In the genomic region with DNA sequence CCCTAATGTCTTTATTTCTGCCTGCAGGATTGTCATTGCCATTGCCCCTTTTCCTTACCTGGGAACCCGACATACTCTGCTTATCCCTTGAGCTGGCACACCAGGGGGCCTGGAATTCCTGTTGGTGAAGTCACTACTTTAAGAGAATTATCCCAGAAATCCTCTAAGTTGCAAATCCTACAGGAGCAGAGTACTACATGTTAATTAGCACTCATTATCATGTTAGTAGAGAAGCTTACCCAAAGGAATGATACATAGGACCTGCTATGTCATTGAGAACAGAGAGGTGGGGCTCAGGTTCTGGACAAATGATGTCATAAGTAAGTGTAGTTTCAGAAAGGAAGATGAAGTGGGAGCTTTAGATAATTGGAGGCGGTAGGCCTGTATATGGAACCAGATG, we compare ENCODE assay signal across 23 cellular contexts. TPM values are rescaled to one million over a fixed set of nuclear protein-coding genes. Genes with fewer than 3 reads are reported as not detected.
A peak's percentile ranks its signal among the peaks of the same experiment; 100 is the strongest.
DNase-seq lines count a peak whose midpoint lies in the region; TF ChIP-seq lines count a peak whose summit lies in the region.
"Had no signal": no experiment of that assay in that cellular context is flagged by ENCODE, and none has a peak within 500 bp of the region (broad histone marks: within the 10 kb centered on the region; RNA-seq: fewer than 3 reads in every experiment).

No MANE protein-coding gene starts in this region.

- intact Hi-C loops in esophagus squamous epithelium (cut with DNase I), result no loop called here

- H4K20me1 ChIP-seq in osteoblast (ENCODE audit: insufficient read depth, low read length), result no peaks in the 10 kb centered on the region

- peaks cover 6% of the 10 kb centered on the region for H3K79me2 ChIP-seq in osteoblast (ENCODE audit: insufficient read depth, low read length)

- H2AFZ ChIP-seq in osteoblast (ENCODE audit: low read length), result no peak overlapping the region

- H3K4me1 ChIP-seq in esophagus squamous epithelium, result peaks cover 0 to 9% (median 0%) of the 10 kb centered on the region in 3 donors
- peaks cover 36% of the 10 kb centered on the region for H3K4me1 ChIP-seq in osteoblast (ENCODE audit: insufficient read depth, low read length)
- H3K4me1 ChIP-seq: sigmoid colon, testis had no signal

- 94% methylated on average over 1 to 2 of the region's 2 CpGs for WGBS in esophagus squamous epithelium, 2 donors

- H3K4me2 ChIP-seq in osteoblast (ENCODE audit: insufficient read depth, low read length), result no peak overlapping the region

- H3K27me3 ChIP-seq in H7 (ENCODE audit: control insufficient read depth, insufficient read depth, low read length), result no peaks in the 10 kb centered on the region
- no peaks in the 10 kb centered on the region for H3K27me3 ChIP-seq in esophagus squamous epithelium
- no peaks in the 10 kb centered on the region for H3K27me3 ChIP-seq in osteoblast (ENCODE audit: insufficient read depth, low read length)
- H3K27me3 ChIP-seq: sigmoid colon, testis had no signal

- no peak overlapping the region for H3K4me3 ChIP-seq in H7 (ENCODE audit: insufficient read depth, low read depth, low read length)
- no peak overlapping the region for H3K4me3 ChIP-seq in esophagus squamous epithelium
- H3K4me3 ChIP-seq in osteoblast (ENCODE audit: insufficient read depth, low read length), result no peak overlapping the region
- H3K4me3 ChIP-seq: sigmoid colon, testis had no signal

- DNase-seq in H7, result peak; percentile 66
- peak; percentile 3 for DNase-seq in OCI-M1 (lab: John Stamatoyannopoulos, UW)
- no peak for DNase-seq in esophagus squamous epithelium (lab: John Stamatoyannopoulos, UW)
- DNase-seq in osteoblast (ENCODE audit: insufficient read length, low spot score, missing footprints), result no peak
- DNase-seq in stimulated activated CD4-positive, alpha-beta T cell treated with anti-CD3 and anti-CD28 coated beads, Interleukin-2, amount 100 ng/mL, for 48 hours, result no peak
- DNase-seq in stimulated activated CD4-positive, alpha-beta T cell treated with anti-CD3 and anti-CD28 coated beads, Interleukin-4, amount 100 ng/mL, for 1 hour, result no peak
- no peak for DNase-seq in activated CD4-positive, alpha-beta T cell treated with anti-CD3 and anti-CD28 coated beads for 48 hours
- DNase-seq in A172 (ENCODE audit: low spot score), result no peak
- DNase-seq: activated CD4-positive, alpha-beta T cell treated with anti-CD3 and anti-CD28 coated beads for 4 hours; activated naive CD8-positive, alpha-beta T cell treated with anti-CD3 and anti-CD28 coated beads, Interleukin-2, amount 50 U/mL, for 24 hours; dermis blood vessel endothelial cell; DMS153; foreskin melanocyte; HCEC 1CT; left cardiac atrium; NCI-H1417 treated with DMSO at 0.1 percent for 48 hours; NCI-H2171; NCI-H526; posterior cingulate gyrus; sigmoid colon; testis had no signal

- TF ChIP-seq CTCF in esophagus squamous epithelium (IDR thresholded peaks at IDR 0.05) (no peak), osteoblast (IDR thresholded peaks at IDR 0.05; ENCODE audit: extremely low read depth, low read depth, low read length) (no peak)

- H3K36me3 ChIP-seq in H7 (replicated peaks; ENCODE audit: control insufficient read depth, insufficient read depth, low read length), result no peaks in the 10 kb centered on the region; the same call in 1 of the 2 replicates
- H3K36me3 ChIP-seq in esophagus squamous epithelium, result no peaks in the 10 kb centered on the region
- H3K36me3 ChIP-seq in osteoblast (ENCODE audit: insufficient read depth, low read length), result no peaks in the 10 kb centered on the region
- H3K36me3 ChIP-seq: sigmoid colon had no signal

- H3K27ac ChIP-seq in esophagus squamous epithelium, result peak overlapping the region in 3 of 4 donors; percentile 11 to 76 (median 57)
- peak overlapping the region; percentile 87 for H3K27ac ChIP-seq in osteoblast (ENCODE audit: low read depth, low read length)
- H3K27ac ChIP-seq: sigmoid colon, testis had no signal

- no peaks in the 10 kb centered on the region for H3K9me3 ChIP-seq in esophagus squamous epithelium
- H3K9me3 ChIP-seq in osteoblast (ENCODE audit: low read depth, low read length), result no peaks in the 10 kb centered on the region
- H3K9me3 ChIP-seq: sigmoid colon, testis had no signal

- TF ChIP-seq POLR2A in esophagus squamous epithelium (IDR thresholded peaks at IDR 0.05), result no peak

RNA-seq across cellular contexts. Expression of a gene that starts 27.4 kb away (rescaled TPM):
- 6.0 and 21.2 TPM in 2 replicates for total RNA-seq in H7 (2014; rRNA removed; shearing (Covaris generic))
- 1 to 10 TPM in 1 of 4 donors, not detected in 3; 1.1 TPM for total RNA-seq in esophagus squamous epithelium
- total RNA-seq in osteoblast, result 6.8 and 9.0 TPM in 2 replicates
- 0.76 and 3.9 TPM in 2 replicates for total RNA-seq in A172 (2014; rRNA removed; shearing (Covaris generic))

RNA-seq across cellular contexts. Expression of a gene that starts 48.9 kb away (rescaled TPM):
- total RNA-seq in H7 (2014; rRNA removed; shearing (Covaris generic)), result 0.38 and 2.0 TPM in 2 replicates
- total RNA-seq in esophagus squamous epithelium, result 10 to 100 TPM in 1 of 4 donors, 1 to 10 TPM in 2, under 1 TPM in 1; 0.30 to 11.6 (median 6.4) TPM
- 457 and 499 TPM in 2 replicates for total RNA-seq in osteoblast
- not detected in 2 replicates for total RNA-seq in A172 (2014; rRNA removed; shearing (Covaris generic))
- total RNA-seq: activated T-helper 2 cell treated with anti-CD3 and anti-CD28 coated beads, Interferon-gamma antibody, Interleukin-2, Interleukin-4, amounts not matched to agents 10 μg/mL and 5 μg/mL and 100 μg/mL, durations not matched to agents 14 hours and 24 hours and 36 hours; HT1080 had no signal

RNA-seq across cellular contexts. Expression of a gene that starts 53.6 kb away (rescaled TPM):
- 40.9 and 53.1 TPM in 2 replicates for total RNA-seq in H7 (2014; rRNA removed; shearing (Covaris generic))
- total RNA-seq in esophagus squamous epithelium (10 to 100 TPM in 2 of 4 donors, 1 to 10 TPM in 2; 4.7 to 17.4 (median 8.1) TPM), osteoblast (7.2 and 8.8 TPM in 2 replicates)
- 47.3 and 64.5 TPM in 2 replicates for total RNA-seq in A172 (2014; rRNA removed; shearing (Covaris generic))

Comparison
In these comparisons a context has a peak if more than half of its experiments do, and no peak if none do; other contexts are left out.
1. DNase-seq: peak in H7 (single experiment) and OCI-M1 (single experiment); none in esophagus squamous epithelium (single experiment), osteoblast (single experiment), stimulated activated CD4-positive, alpha-beta T cell treated with anti-CD3 and anti-CD28 coated beads, Interleukin-2, amount 100 ng/mL, for 48 hours (0 of 2), stimulated activated CD4-positive, alpha-beta T cell treated with anti-CD3 and anti-CD28 coated beads, Interleukin-4, amount 100 ng/mL, for 1 hour (single experiment), activated CD4-positive, alpha-beta T cell treated with anti-CD3 and anti-CD28 coated beads for 48 hours (single experiment) and A172 (single experiment).
2. RNA of a gene that starts 48.9 kb away (total RNA-seq): 457 to 499 TPM in osteoblast; 0.30 to 11.6 TPM in esophagus squamous epithelium, 0.38 to 2.0 TPM in H7 and not detected in A172; every median in the first group is over 10 times any median in the second.